9 cellular contexts compared by ENCODE assay signal in genomic region chr19:2624537-2625091, GRCh38.
DNase-seq lines count a peak whose midpoint lies in the region; ATAC-seq, FAIRE-seq and TF ChIP-seq lines count a peak whose summit lies in the region.
"Had no signal": no experiment of that assay in that cellular context is flagged by ENCODE, and none has a peak within 500 bp of the region (broad histone marks: within the 10 kb centered on the region; RNA-seq: fewer than 3 reads in every experiment).

No MANE protein-coding gene starts in this region.

- H3K79me2 ChIP-seq in GM12878 (ENCODE audit: control insufficient read depth, insufficient read depth, low read length), result peaks cover 6% of the 10 kb centered on the region

- H3K4me1 ChIP-seq in GM12878 (ENCODE audit: control insufficient read depth, insufficient read depth, low read length), result peaks cover 61% of the 10 kb centered on the region
- peaks cover 15 to 47% (median 34%) of the 10 kb centered on the region in 4 donors for H3K4me1 ChIP-seq in liver (ENCODE audit: control insufficient read depth in 4 of 4, insufficient read depth in 4 of 4, low read length in 3 of 4)

- H3K4me3 ChIP-seq in GM12878 (no peak overlapping the region), liver (ENCODE audit: low read depth in 1 of 3, low read length in 3 of 3) (no peak overlapping the region)

- H3K27me3 ChIP-seq in GM12878 (replicated peaks in 1 of 2; ENCODE audit: control insufficient read depth in 2 of 2, insufficient read depth in 2 of 2, low read length in 1 of 2) (no peaks in the 10 kb centered on the region), liver (ENCODE audit: control insufficient read depth in 4 of 4, insufficient read depth in 4 of 4, low read length in 3 of 4) (no peaks in the 10 kb centered on the region)

- TF ChIP-seq RAD21 in GM12878 (IDR thresholded peaks at IDR 0.05; ENCODE audit: insufficient read depth, low read depth, low read length), result no peak
- peak in 1 of 2 donors; percentile 49 for TF ChIP-seq RAD21 in liver (IDR thresholded peaks at IDR 0.05)

- TF ChIP-seq EP300 in GM12878 (IDR thresholded peaks at IDR 0.05; ENCODE audit: borderline replicate concordance in 1 of 2, control insufficient read depth in 1 of 2, low read depth in 2 of 2, low read length in 2 of 2), result no peak

- no peaks in the 10 kb centered on the region for H4K20me1 ChIP-seq in GM12878 (ENCODE audit: control insufficient read depth, insufficient read depth)

- peak overlapping the region; percentile 57 for H3K27ac ChIP-seq in GM12878 (ENCODE audit: control insufficient read depth, insufficient read depth)
- peak overlapping the region; percentile 61 to 67 for H3K27ac ChIP-seq in liver (ENCODE audit: low read depth in 1 of 2, low read length in 2 of 2)

- in situ Hi-C loops in GM12878 (cut with MboI), result no loop called here

- H3K9me3 ChIP-seq in GM12878 (replicated peaks; ENCODE audit: control insufficient read depth, insufficient read depth, low read length), result peaks cover 7% of the 10 kb centered on the region; the same call in 2 of the 3 replicates
- H3K9me3 ChIP-seq in liver (ENCODE audit: control insufficient read depth in 4 of 4, low read length in 3 of 4), result no peaks in the 10 kb centered on the region

- POLR2A ChIA-PET in GM12878 (lab: Charles Lee), result interaction anchor here (0.6 to 1.3 kb wide), 13 partner anchors 12 to 1485 kb away, joined by 3 to 11 read pairs (median 3); no protein-coding TSS in a partner anchor

- H3K4me2 ChIP-seq in GM12878 (ENCODE audit: control insufficient read depth, insufficient read depth), result peak overlapping the region; percentile 36

- intact Hi-C loops in GM12878 (cut with micrococcal nuclease; ENCODE audit: unreplicated experiment), result loop anchor here (5.0 to 10.0 kb wide), 4 partner anchors 297 to 537 kb away; partner anchors contain the start of genes DOT1L, LSM7 and SPPL2B

- H3K9ac ChIP-seq in GM12878 (ENCODE audit: control insufficient read depth, insufficient read depth, low read length) (0 out of 2 replicates have a peak overlapping the region, but pooled peaks have one; percentile 36), liver (ENCODE audit: low read depth in 1 of 2, low read length in 2 of 2) (no peak overlapping the region)

- ATAC-seq in GM12878 (peak; percentile 56), HG03135 (IDR thresholded peaks at IDR 0.05; ENCODE audit: unreplicated experiment) (no peak), HG02970 (IDR thresholded peaks at IDR 0.05; ENCODE audit: low FRiP score, unreplicated experiment) (no peak)

- 3% methylated on average over 11 of the region's 11 CpGs for WGBS in GM12878 (ENCODE audit: insufficient coverage, insufficient replicate concordance, low lambda C conversion rate, missing lambda C conversion rate)
- WGBS in liver, result 37% methylated on average over 11 of the region's 11 CpGs

- DNase-seq in A172 (ENCODE audit: low spot score) (peak; percentile 67), H54 (ENCODE audit: insufficient read length, low spot score) (peak; percentile 78), GM12878 (ENCODE audit: low read depth, low spot score) (no peak), COLO668 (lab: John Stamatoyannopoulos, UW; ENCODE audit: unreplicated experiment) (no peak)
- no peak for DNase-seq in activated CD4-positive, alpha-beta T cell treated with anti-CD3 and anti-CD28 coated beads, Interleukin-2, amount 50 U/mL, for 1 hour
- DNase-seq: kidney glomerular epithelial cell had no signal

- TF ChIP-seq POLR2A in H54 (IDR thresholded peaks at IDR 0.05; ENCODE audit: low read depth, low read length) (no peak), GM12878 (IDR thresholded peaks at IDR 0.05; ENCODE audit: low read depth, low read length) (peak; percentile 43; the same call in 1 of the 2 replicates)

- SMC1A ChIA-PET in GM12878 (lab: Charles Lee; ENCODE audit: uncharacterized antibody, unreplicated experiment), result interaction anchor here (0.8 to 2.2 kb wide), 4 partner anchors 10 to 149 kb away, joined by 3 to 6 read pairs (median 3); partner anchors contain the start of gene GADD45B

- FAIRE-seq in H54 (lab: Jason Lieb, UNC) (no peak), GM12878 (lab: Jason Lieb, UNC) (no peak)

- BruUV-seq in GM12878 (replicated peaks; lab: Mats Ljungman, UMichigan), result no TSS peak

- RAD21 ChIA-PET in GM12878 (lab: Charles Lee; ENCODE audit: unreplicated experiment), result interaction anchor here (0.7 to 5.7 kb wide), 7 partner anchors 12 to 411 kb away, joined by 3 to 74 read pairs (median 4); partner anchors contain the start of gene GADD45B

- CTCF ChIA-PET in GM12878 (lab: Yijun Ruan, JAX), result interaction anchor here (0.5 to 21.7 kb wide), 9 partner anchors 8 to 776 kb away, joined by 3 to 318 read pairs (median 4); partner anchors contain the start of gene REXO1

- H2AFZ ChIP-seq in GM12878 (ENCODE audit: control insufficient read depth, low read depth, low read length), result no peak overlapping the region

- H3K36me3 ChIP-seq in GM12878 (ENCODE audit: control insufficient read depth in 2 of 2, insufficient read depth in 2 of 2, low read length in 1 of 2), result 0 out of 4 replicates have a peak, but pooled peaks cover 0 to 3% of the 10 kb centered on the region in 2 experiments
- no peaks in the 10 kb centered on the region for H3K36me3 ChIP-seq in liver (ENCODE audit: control insufficient read depth in 4 of 4, insufficient read depth in 3 of 4, low read depth in 1 of 4, low read length in 3 of 4)

- peak; percentile 14 to 28 (median 18); a peak in 2 of 6 replicates for TF ChIP-seq CTCF in GM12878 (IDR thresholded peaks at IDR 0.05 in 2 of 3, conservative IDR thresholded peaks at IDR 0.05 in 1 of 3; ENCODE audit: control insufficient read depth in 2 of 3, extremely low read depth in 1 of 3, insufficient read depth in 1 of 3, low read depth in 3 of 3, low read length in 3 of 3)
- peak; percentile 32 for TF ChIP-seq CTCF in liver (IDR thresholded peaks at IDR 0.05; ENCODE audit: low read depth, low read length, missing input control)

TF ChIP-seq in GM12878, 131 proteins besides CTCF, POLR2A, EP300 and RAD21 (continues in another document):
- TF ChIP-seq ZNF384 (IDR thresholded peaks at IDR 0.05; ENCODE audit: borderline replicate concordance, low read depth, low read length) (peak; percentile 71; the same call in 1 of the 2 replicates), IKZF2 (IDR thresholded peaks at IDR 0.05) (peak; percentile 61 to 62), EED (IDR thresholded peaks at IDR 0.05; ENCODE audit: low read depth) (peak; percentile 54; the same call in 1 of the 2 replicates), ZSCAN29 (IDR thresholded peaks at IDR 0.05) (no peak), MEF2A (IDR thresholded peaks at IDR 0.05; ENCODE audit: insufficient read depth, low read depth, low read length) (no peak), HDGF (IDR thresholded peaks at IDR 0.05) (peak; percentile 60; the same call in 1 of the 2 replicates), BHLHE40 (IDR thresholded peaks at IDR 0.05; ENCODE audit: borderline replicate concordance in 1 of 2, low read depth in 2 of 2, low read length in 1 of 2) (peak in 1 of 2 experiments; percentile 52; a peak in 1 of 4 replicates), PAX5 (IDR thresholded peaks at IDR 0.05; ENCODE audit: borderline replicate concordance, low read depth, low read length) (peak; percentile 78), ZNF274 (IDR thresholded peaks at IDR 0.05; ENCODE audit: insufficient read depth, insufficient read length) (no peak), IKZF1 (conservative IDR thresholded peaks at IDR 0.05) (peak; percentile 88), HDAC2 (IDR thresholded peaks at IDR 0.05) (no peak), NFIC (IDR thresholded peaks at IDR 0.05; ENCODE audit: low read depth, low read length) (no peak; the same call in 1 of the 2 replicates), ETV6 (conservative IDR thresholded peaks at IDR 0.05 in 1 of 2, IDR thresholded peaks at IDR 0.05 in 1 of 2; ENCODE audit: borderline replicate concordance in 1 of 2, low read depth in 1 of 2) (0 out of 4 replicates have a peak, but pooled peaks of 1 of the 2 experiments have one; percentile 2), LARP7 (IDR thresholded peaks at IDR 0.05) (peak; percentile 36; the same call in 1 of the 2 replicates), NR2F1 (conservative IDR thresholded peaks at IDR 0.05) (peak; percentile 87)

TF ChIP-seq in liver, 16 proteins besides CTCF, POLR2A, EP300 and RAD21:
- TF ChIP-seq HNF4G (IDR thresholded peaks at IDR 0.05) (no peak), JUND (IDR thresholded peaks at IDR 0.05) (no peak), SP1 (IDR thresholded peaks at IDR 0.05) (peak; percentile 30), RXRA (IDR thresholded peaks at IDR 0.05) (peak; percentile 67 to 72), HNF4A (conservative IDR thresholded peaks at IDR 0.05) (peak; percentile 22 to 27)
- TF ChIP-seq, protein P1, sequence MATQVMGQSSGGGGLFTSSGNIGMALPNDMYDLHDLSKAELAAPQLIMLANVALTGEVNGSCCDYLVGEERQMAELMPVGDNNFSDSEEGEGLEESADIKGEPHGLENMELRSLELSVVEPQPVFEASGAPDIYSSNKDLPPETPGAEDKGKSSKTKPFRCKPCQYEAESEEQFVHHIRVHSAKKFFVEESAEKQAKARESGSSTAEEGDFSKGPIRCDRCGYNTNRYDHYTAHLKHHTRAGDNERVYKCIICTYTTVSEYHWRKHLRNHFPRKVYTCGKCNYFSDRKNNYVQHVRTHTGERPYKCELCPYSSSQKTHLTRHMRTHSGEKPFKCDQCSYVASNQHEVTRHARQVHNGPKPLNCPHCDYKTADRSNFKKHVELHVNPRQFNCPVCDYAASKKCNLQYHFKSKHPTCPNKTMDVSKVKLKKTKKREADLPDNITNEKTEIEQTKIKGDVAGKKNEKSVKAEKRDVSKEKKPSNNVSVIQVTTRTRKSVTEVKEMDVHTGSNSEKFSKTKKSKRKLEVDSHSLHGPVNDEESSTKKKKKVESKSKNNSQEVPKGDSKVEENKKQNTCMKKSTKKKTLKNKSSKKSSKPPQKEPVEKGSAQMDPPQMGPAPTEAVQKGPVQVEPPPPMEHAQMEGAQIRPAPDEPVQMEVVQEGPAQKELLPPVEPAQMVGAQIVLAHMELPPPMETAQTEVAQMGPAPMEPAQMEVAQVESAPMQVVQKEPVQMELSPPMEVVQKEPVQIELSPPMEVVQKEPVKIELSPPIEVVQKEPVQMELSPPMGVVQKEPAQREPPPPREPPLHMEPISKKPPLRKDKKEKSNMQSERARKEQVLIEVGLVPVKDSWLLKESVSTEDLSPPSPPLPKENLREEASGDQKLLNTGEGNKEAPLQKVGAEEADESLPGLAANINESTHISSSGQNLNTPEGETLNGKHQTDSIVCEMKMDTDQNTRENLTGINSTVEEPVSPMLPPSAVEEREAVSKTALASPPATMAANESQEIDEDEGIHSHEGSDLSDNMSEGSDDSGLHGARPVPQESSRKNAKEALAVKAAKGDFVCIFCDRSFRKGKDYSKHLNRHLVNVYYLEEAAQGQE (IDR thresholded peaks at IDR 0.05), result peak; percentile 15

Comparison
In these comparisons a context has a peak if more than half of its experiments do, and no peak if none do; other contexts are left out.
1. DNase-seq: peak in A172 (single experiment) and H54 (single experiment); none in GM12878 (single experiment), COLO668 (single experiment) and activated CD4-positive, alpha-beta T cell treated with anti-CD3 and anti-CD28 coated beads, Interleukin-2, amount 50 U/mL, for 1 hour (single experiment).